Comparison of ENCODE assay signal across 25 cellular contexts in genomic region chr6:16020259-16020658, GRCh38.
A peak's percentile ranks its signal among the peaks of the same experiment; 100 is the strongest.
DNase-seq lines count a peak whose midpoint lies in the region; ATAC-seq, FAIRE-seq and TF ChIP-seq lines count a peak whose summit lies in the region.
"Had no signal": no experiment of that assay in that cellular context is flagged by ENCODE, and none has a peak within 500 bp of the region (broad histone marks: within the 10 kb centered on the region; RNA-seq: fewer than 3 reads in every experiment).

No MANE protein-coding gene starts in this region.

- no peaks in the 10 kb centered on the region for H4K20me1 ChIP-seq in HepG2 (ENCODE audit: insufficient read depth, low read length)
- H4K20me1 ChIP-seq: BLaER1 treated with 17β-estradiol and CSF1 and Interleukin-3, amounts not matched to agents 10 nM and 100 nM had no signal

- no peaks in the 10 kb centered on the region for H3K79me2 ChIP-seq in HepG2 (ENCODE audit: insufficient read depth, low read length)

- POLR2A ChIA-PET in HepG2 (lab: Yijun Ruan, JAX): no interaction called here

- no peak overlapping the region for H3K9ac ChIP-seq in HepG2 (ENCODE audit: insufficient read depth, low read depth, low read length)
- H3K9ac ChIP-seq: BLaER1 treated with 17β-estradiol and CSF1 and Interleukin-3, amounts not matched to agents 10 nM and 100 nM had no signal

- H3K27ac ChIP-seq in HepG2 (ENCODE audit: extremely low read length, insufficient read depth, low read length) (no peak overlapping the region), right lobe of liver (no peak overlapping the region), upper lobe of right lung (no peak overlapping the region)
- H3K27ac ChIP-seq: 22Rv1; A549; BLaER1 treated with 17β-estradiol and CSF1 and Interleukin-3, amounts not matched to agents 10 nM and 100 nM; C4-2B had no signal

- H2AFZ ChIP-seq in HepG2 (ENCODE audit: low read length): no peak overlapping the region

- in situ Hi-C loops in HepG2 (cut with HindIII; ENCODE audit: extremely low pct_ligation_motif_present, low pct_unique_long_range_greater_than_20kb): no loop called here

- TF ChIP-seq EP300 in HepG2 (IDR thresholded peaks at IDR 0.05; ENCODE audit: low read depth in 2 of 2, low read length in 2 of 2) (no peak), HepG2 (CRISPR knock-in tag; IDR thresholded peaks at IDR 0.05; ENCODE audit: borderline replicate concordance) (no peak)

- H3K4me2 ChIP-seq in HepG2 (ENCODE audit: low read depth, low read length): no peak overlapping the region
- H3K4me2 ChIP-seq: A549; BLaER1 treated with 17β-estradiol and CSF1 and Interleukin-3, amounts not matched to agents 10 nM and 100 nM had no signal

- ATAC-seq in HepG2 (no peak), right lobe of liver (no peak), upper lobe of right lung (no peak)
- ATAC-seq: A549; CD8-positive, alpha-beta T cell; GM12878 had no signal

- TF ChIP-seq CTCF in HepG2 (CRISPR knock-in tag; IDR thresholded peaks at IDR 0.05): no peak
- TF ChIP-seq CTCF in right lobe of liver (IDR thresholded peaks at IDR 0.05): no peak
- no peak for TF ChIP-seq CTCF in bronchial epithelial cell (IDR thresholded peaks at IDR 0.05; ENCODE audit: insufficient read depth, low read length, severe bottlenecking)
- TF ChIP-seq CTCF in upper lobe of right lung (IDR thresholded peaks at IDR 0.05): no peak

- TF ChIP-seq RAD21 in HepG2 (CRISPR knock-in tag; IDR thresholded peaks at IDR 0.05): no peak

- no peaks in the 10 kb centered on the region for H3K4me1 ChIP-seq in HepG2 (ENCODE audit: insufficient read depth, low read length)
- no peaks in the 10 kb centered on the region for H3K4me1 ChIP-seq in right lobe of liver
- H3K4me1 ChIP-seq in upper lobe of right lung: no peaks in the 10 kb centered on the region
- H3K4me1 ChIP-seq: A549; BLaER1 treated with 17β-estradiol and CSF1 and Interleukin-3, amounts not matched to agents 10 nM and 100 nM; Caco-2 had no signal

- H3K36me3 ChIP-seq in HepG2 (replicated peaks in 1 of 2; ENCODE audit: control insufficient read depth in 1 of 2, insufficient read depth in 2 of 2, low read length in 2 of 2) (no peaks in the 10 kb centered on the region), right lobe of liver (no peaks in the 10 kb centered on the region), bronchial epithelial cell (ENCODE audit: control insufficient read depth, insufficient read depth, low read length) (no peaks in the 10 kb centered on the region), upper lobe of right lung (no peaks in the 10 kb centered on the region)
- H3K36me3 ChIP-seq: BLaER1 treated with 17β-estradiol and CSF1 and Interleukin-3, amounts not matched to agents 10 nM and 100 nM had no signal

- H3K27me3 ChIP-seq in HepG2 (ENCODE audit: control insufficient read depth in 1 of 2, insufficient read depth in 2 of 2, low read length in 2 of 2) (peaks cover 0 to under 1% of the 10 kb centered on the region in 2 experiments; a peak in 2 of 5 replicates), right lobe of liver (no peaks in the 10 kb centered on the region), bronchial epithelial cell (ENCODE audit: control insufficient read depth, insufficient read depth, low read length) (no peaks in the 10 kb centered on the region), upper lobe of right lung (no peaks in the 10 kb centered on the region)
- H3K27me3 ChIP-seq: BLaER1 treated with 17β-estradiol and CSF1 and Interleukin-3, amounts not matched to agents 10 nM and 100 nM had no signal

- 31% methylated on average over 3 of the region's 3 CpGs for WGBS in HepG2 (ENCODE audit: low lambda C conversion rate)
- WGBS in right lobe of liver (ENCODE audit: insufficient coverage, low coverage, low lambda C conversion rate, missing lambda C conversion rate): 59% methylated on average over 3 of the region's 3 CpGs

- CTCF ChIA-PET in HepG2 (lab: Yijun Ruan, JAX; ENCODE audit: low intra/inter-chr PET ratio, low total read pairs): no interaction called here

- no peak overlapping the region for H3K4me3 ChIP-seq in HepG2 (replicated peaks in 1 of 3; ENCODE audit: insufficient read depth in 1 of 3, low read depth in 2 of 3, low read length in 3 of 3)
- H3K4me3 ChIP-seq in right lobe of liver: no peak overlapping the region
- H3K4me3 ChIP-seq in bronchial epithelial cell (ENCODE audit: low read depth, low read length): no peak overlapping the region
- no peak overlapping the region for H3K4me3 ChIP-seq in upper lobe of right lung
- H3K4me3 ChIP-seq: A549; BLaER1 treated with 17β-estradiol and CSF1 and Interleukin-3, amounts not matched to agents 10 nM and 100 nM; GM12878 had no signal

- no peak for TF ChIP-seq POLR2A in HepG2 (IDR thresholded peaks at IDR 0.05; ENCODE audit: insufficient read depth in 1 of 2, low read depth in 2 of 2, low read length in 2 of 2)
- TF ChIP-seq POLR2A in right lobe of liver (IDR thresholded peaks at IDR 0.05): no peak

- DNase-seq in HepG2 (ENCODE audit: low spot score) (no peak), right lobe of liver (no peak), HTR-8/SVneo (ENCODE audit: insufficient read length, low spot score) (no peak), bronchial epithelial cell (ENCODE audit: low read depth) (no peak), upper lobe of right lung (no peak), RCC 7860 (ENCODE audit: low spot score) (no peak)
- DNase-seq in effector CD4-positive, alpha-beta T cell: no peak
- DNase-seq: AML-193; Caco-2; Calu3; CD4-positive, alpha-beta T cell; CD8-positive, alpha-beta T cell; DMS 273 treated with DMSO at 0.1 percent for 48 hours; DMS153; DMS53; DMS79; DND-41; EL; GDM1 had no signal

- no TSS peak for BruUV-seq in HepG2 (replicated peaks; lab: Mats Ljungman, UMichigan)

- H3K9me3 ChIP-seq in HepG2 (ENCODE audit: low read length) (no peaks in the 10 kb centered on the region), right lobe of liver (no peaks in the 10 kb centered on the region), upper lobe of right lung (no peaks in the 10 kb centered on the region)
- H3K9me3 ChIP-seq: A549, Caco-2 had no signal

- FAIRE-seq in HepG2 (lab: Jason Lieb, UNC): no peak
- peak; percentile 80 for FAIRE-seq in HTR-8/SVneo (lab: Jason Lieb, UNC)
- FAIRE-seq in bronchial epithelial cell (lab: Jason Lieb, UNC): peak; percentile 52
- FAIRE-seq in RCC 7860 (lab: Jason Lieb, UNC): no peak
- FAIRE-seq: A549, GM12878, GM19239 had no signal

- intact Hi-C loops in HepG2 (cut with micrococcal nuclease; ENCODE audit: unreplicated experiment) (no loop called here), right lobe of liver (cut with DNase I) (no loop called here), upper lobe of right lung (cut with DNase I) (no loop called here)

TF ChIP-seq in HepG2, 621 proteins besides CTCF, POLR2A, EP300 and RAD21:
- TF ChIP-seq CREB1 (IDR thresholded peaks at IDR 0.05) (0 out of 2 replicates have a peak, but pooled peaks have one; percentile 10), CREB1 (CRISPR knock-in tag; IDR thresholded peaks at IDR 0.05) (no peak), SMC3 (IDR thresholded peaks at IDR 0.05; ENCODE audit: low read length) (no peak)
TF ChIP-seq in HepG2: peak in this region for 1.
